Comparison of ENCODE assay signal across 19 cellular contexts in the genomic region with DNA sequence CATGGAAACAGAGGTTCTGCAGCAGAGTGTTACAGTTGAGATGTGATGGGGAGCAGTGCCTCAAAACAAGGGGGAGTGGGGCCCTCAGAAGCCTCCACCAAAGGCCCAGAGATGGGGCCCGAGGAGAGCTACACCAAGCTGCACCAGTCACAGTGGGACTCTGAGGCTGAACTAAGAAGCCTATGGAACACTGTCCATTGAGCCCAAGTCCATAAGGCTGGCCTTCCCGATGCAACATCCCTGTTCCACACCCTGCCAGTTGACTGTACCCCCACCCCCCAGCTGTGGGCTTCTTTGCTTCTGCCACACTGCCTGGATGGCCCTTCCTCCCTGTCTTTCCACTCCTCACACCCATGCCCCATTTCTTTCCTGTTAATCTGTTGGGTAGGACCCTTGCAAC. TPM values are rescaled to one million over a fixed set of nuclear protein-coding genes. Genes with fewer than 3 reads are reported as not detected.
DNase-seq lines count a peak whose midpoint lies in the region; ATAC-seq and TF ChIP-seq lines count a peak whose summit lies in the region.
"Had no signal": no experiment of that assay in that cellular context is flagged by ENCODE, and none has a peak within 500 bp of the region (broad histone marks: within the 10 kb centered on the region; RNA-seq: fewer than 3 reads in every experiment).

No MANE protein-coding gene starts in this region.

- DNase-seq in GM13976 (ENCODE audit: low spot score) (peak; percentile 6), iPS-NIHi7 (ENCODE audit: extremely low spot score) (peak; percentile 1), chondrocyte (ENCODE audit: low spot score) (no peak)
- DNase-seq in stimulated activated naive B cell treated with anti-CD40 and anti-IgM and Interleukin-4, amounts not matched to agents 10 μg/mL and 1 μg/mL and 100 μg/mL, for 72 hours: no peak
- DNase-seq: C1 segment of cervical spinal cord, GDM1, Kasumi-1, NCI-H1417, NCI-H1694 treated with DMSO at 0.1 percent for 48 hours, NCI-H2081 treated with DMSO at 0.1 percent for 48 hours, SHP77 treated with DMSO at 0.1 percent for 48 hours had no signal

- no peaks in the 10 kb centered on the region for H3K27me3 Mint-ChIP-seq in stimulated activated naive B cell treated with anti-CD40 and anti-IgM and Interleukin-4, amounts not matched to agents 10 μg/mL and 1 μg/mL and 100 μg/mL, for 72 hours
- H3K27me3 Mint-ChIP-seq in chondrocyte (ENCODE audit: low read depth): no peaks in the 10 kb centered on the region

- no peak overlapping the region for H3K4me3 ChIP-seq in BLaER1 treated with 17β-estradiol and CSF1 and Interleukin-3, amounts not matched to agents 10 nM and 100 nM
- H3K4me3 ChIP-seq: SK-N-MC had no signal

- peaks cover 18 to 21% of the 10 kb centered on the region in 2 donors for H3K4me1 Mint-ChIP-seq in stimulated activated naive B cell treated with anti-CD40 and anti-IgM and Interleukin-4, amounts not matched to agents 10 μg/mL and 1 μg/mL and 100 μg/mL, for 72 hours
- H3K4me1 Mint-ChIP-seq in chondrocyte (ENCODE audit: low read depth): peaks cover 13% of the 10 kb centered on the region

- peak overlapping the region; percentile 67 for H3K27ac Mint-ChIP-seq in stimulated activated naive B cell treated with anti-CD40 and anti-IgM and Interleukin-4, amounts not matched to agents 10 μg/mL and 1 μg/mL and 100 μg/mL, for 72 hours
- H3K27ac Mint-ChIP-seq in chondrocyte (ENCODE audit: unreplicated experiment): no peak overlapping the region

- H3K9me3 Mint-ChIP-seq in stimulated activated naive B cell treated with anti-CD40 and anti-IgM and Interleukin-4, amounts not matched to agents 10 μg/mL and 1 μg/mL and 100 μg/mL, for 72 hours: peaks cover 0 to 2% of the 10 kb centered on the region in 2 donors
- H3K9me3 Mint-ChIP-seq in chondrocyte (ENCODE audit: low read depth): no peaks in the 10 kb centered on the region

- TF ChIP-seq CTCF in GM13976 (IDR thresholded peaks at IDR 0.05; ENCODE audit: borderline replicate concordance, control extremely low read depth, extremely low read depth, insufficient read depth, missing control alignments) (no peak), chondrocyte (IDR thresholded peaks at IDR 0.05) (no peak)

- H3K27me3 ChIP-seq in BLaER1 treated with 17β-estradiol and CSF1 and Interleukin-3, amounts not matched to agents 10 nM and 100 nM: no peaks in the 10 kb centered on the region

- no peak for ATAC-seq in stimulated activated naive B cell treated with anti-CD40 and anti-IgM and Interleukin-4, amounts not matched to agents 10 μg/mL and 1 μg/mL and 100 μg/mL, for 72 hours (replicated peaks)
- no peak for ATAC-seq in GM18519 (IDR thresholded peaks at IDR 0.05; ENCODE audit: low FRiP score, unreplicated experiment)
- ATAC-seq in GM19023 (IDR thresholded peaks at IDR 0.05; ENCODE audit: unreplicated experiment): no peak

- H3K9ac ChIP-seq in BLaER1 treated with 17β-estradiol and CSF1 and Interleukin-3, amounts not matched to agents 10 nM and 100 nM: no peak overlapping the region

- H3K9me3 ChIP-seq in BLaER1 treated with 17β-estradiol and CSF1 and Interleukin-3, amounts not matched to agents 10 nM and 100 nM (replicated peaks in 1 of 11): no peaks in the 10 kb centered on the region

- no peak overlapping the region for H3K4me3 Mint-ChIP-seq in stimulated activated naive B cell treated with anti-CD40 and anti-IgM and Interleukin-4, amounts not matched to agents 10 μg/mL and 1 μg/mL and 100 μg/mL, for 72 hours
- H3K4me3 Mint-ChIP-seq in chondrocyte (ENCODE audit: unreplicated experiment): no peak overlapping the region

- peaks cover 40 to 69% (median 44%) of the 10 kb centered on the region in 10 experiments for H3K4me1 ChIP-seq in BLaER1 treated with 17β-estradiol and CSF1 and Interleukin-3, amounts not matched to agents 10 nM and 100 nM

- H3K27ac ChIP-seq in BLaER1 treated with 17β-estradiol and CSF1 and Interleukin-3, amounts not matched to agents 10 nM and 100 nM: peak overlapping the region in 2 of 11 experiments; percentile 15 to 53; a peak in 1 of 22 replicates
- H3K27ac ChIP-seq: RWPE1, SK-N-MC had no signal

- H3K4me2 ChIP-seq in BLaER1 treated with 17β-estradiol and CSF1 and Interleukin-3, amounts not matched to agents 10 nM and 100 nM: peak overlapping the region; percentile 68 to 95 (median 88)

- peaks cover 15 to 43% of the 10 kb centered on the region in 2 donors for H3K36me3 Mint-ChIP-seq in stimulated activated naive B cell treated with anti-CD40 and anti-IgM and Interleukin-4, amounts not matched to agents 10 μg/mL and 1 μg/mL and 100 μg/mL, for 72 hours
- peaks cover 11% of the 10 kb centered on the region for H3K36me3 Mint-ChIP-seq in chondrocyte (ENCODE audit: low read depth)

- no peaks in the 10 kb centered on the region for H4K20me1 ChIP-seq in BLaER1 treated with 17β-estradiol and CSF1 and Interleukin-3, amounts not matched to agents 10 nM and 100 nM

- no peaks in the 10 kb centered on the region; a peak in 4 of 22 replicates for H3K36me3 ChIP-seq in BLaER1 treated with 17β-estradiol and CSF1 and Interleukin-3, amounts not matched to agents 10 nM and 100 nM

- in situ Hi-C loops in GM13976 (cut with MboI; ENCODE audit: low sequenced_read_pairs, unreplicated experiment): no loop called here

RNA-seq across cellular contexts. Expression of a gene that starts 2.9 kb away (rescaled TPM):
- total RNA-seq in chondrocyte: 34.0 to 45.8 TPM (median 37.3 TPM) in 3 replicates

RNA-seq across cellular contexts. Expression of a gene that starts 3.0 kb away (rescaled TPM):
- total RNA-seq in chondrocyte: 29.9 to 40.7 TPM (median 32.7 TPM) in 3 replicates

RNA-seq across cellular contexts. Expression of a gene that starts 21.4 kb away (rescaled TPM):
- not detected in 3 replicates for total RNA-seq in chondrocyte
- total RNA-seq: H4, MCF 10A, NCI-H460 had no signal

RNA-seq across cellular contexts. Expression of a gene that starts 22.8 kb away (rescaled TPM):
- total RNA-seq in chondrocyte: not detected in 3 replicates
- total RNA-seq: H4, MCF 10A, NCI-H460 had no signal

RNA-seq across cellular contexts. Expression of a gene that starts 35.7 kb away (rescaled TPM):
- total RNA-seq in chondrocyte: 54.3 to 68.4 TPM (median 54.3 TPM) in 3 replicates

Comparison
In these comparisons a context has a peak if more than half of its experiments do, and no peak if none do; other contexts are left out.
1. DNase-seq: peak in GM13976 (single experiment) and iPS-NIHi7 (single experiment); none in stimulated activated naive B cell treated with anti-CD40 and anti-IgM and Interleukin-4, amounts not matched to agents 10 μg/mL and 1 μg/mL and 100 μg/mL, for 72 hours (single experiment) and chondrocyte (single experiment).